7 cellular contexts compared by ENCODE assay signal in the genomic region with DNA sequence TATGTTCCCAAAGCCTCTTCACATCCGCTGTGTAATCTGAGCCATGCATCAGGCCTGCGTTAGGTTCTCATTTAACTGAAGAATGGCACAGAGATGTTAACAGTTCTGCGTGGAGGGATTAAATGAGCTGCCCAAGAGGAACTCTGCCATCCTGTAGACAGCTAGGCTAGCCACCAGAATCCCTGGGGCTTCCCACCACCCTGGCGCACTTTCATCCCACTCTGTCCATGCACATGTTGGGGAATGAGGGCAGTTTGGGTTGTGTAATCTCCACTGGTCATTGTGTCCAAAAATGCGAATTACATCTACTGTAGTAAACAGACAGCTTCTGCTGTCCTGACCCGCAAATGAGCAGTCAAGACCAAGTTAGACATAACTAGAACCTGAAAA. TPM values are rescaled to one million over a fixed set of nuclear protein-coding genes. Genes with fewer than 3 reads are reported as not detected.
DNase-seq lines count a peak whose midpoint lies in the region; ATAC-seq, FAIRE-seq and TF ChIP-seq lines count a peak whose summit lies in the region.

No MANE protein-coding gene starts in this region.

- WGBS in body of pancreas, 2 donors = 77 to 81% methylated on average over 6 of the region's 6 CpGs

- H3K27me3 Mint-ChIP-seq in Caco-2 (ENCODE audit: insufficient read depth, unreplicated experiment) = no peaks in the 10 kb centered on the region
- no peaks in the 10 kb centered on the region for H3K27me3 Mint-ChIP-seq in neural crest cell (ENCODE audit: low read depth)

- intact Hi-C loops in Caco-2 (cut with micrococcal nuclease; ENCODE audit: unreplicated experiment) = loop anchor here (2.0 to 5.0 kb wide), 4 partner anchors 39 to 311 kb away; a partner anchor contains a TSS
- intact Hi-C loops in body of pancreas (cut with DNase I) = no loop called here

- FAIRE-seq in HTR-8/SVneo (lab: Jason Lieb, UNC) = no peak

- H3K36me3 ChIP-seq in Caco-2 (ENCODE audit: control insufficient read depth, insufficient read depth, low read length) (no peaks in the 10 kb centered on the region), body of pancreas (replicated peaks in 1 of 2; ENCODE audit: insufficient read depth in 1 of 2, low read depth in 2 of 2) (no peaks in the 10 kb centered on the region)

- H3K9me3 Mint-ChIP-seq in Caco-2 (ENCODE audit: unreplicated experiment) (no peaks in the 10 kb centered on the region), neural crest cell (no peaks in the 10 kb centered on the region)

- DNase-seq in Caco-2 = no peak
- DNase-seq in HTR-8/SVneo (ENCODE audit: insufficient read length, low spot score) = peak; percentile 39
- no peak for DNase-seq in body of pancreas
- DNase-seq in neural crest cell (ENCODE audit: low read depth, low spot score) = peak; percentile 3
- no peak for DNase-seq in NCI-H1092 treated with DMSO at 0.1 percent for 48 hours (lab: John Stamatoyannopoulos, UW)
- no peak for DNase-seq in AG08396 (ENCODE audit: low spot score)
- no peak for DNase-seq in retina

- no peak for TF ChIP-seq POLR2A in body of pancreas (IDR thresholded peaks at IDR 0.05)

- peak overlapping the region in 3 of 4 donors; percentile 57 to 98 (median 96) for H3K27ac ChIP-seq in body of pancreas

- H3K27me3 ChIP-seq in Caco-2 (replicated peaks; ENCODE audit: control insufficient read depth, insufficient read depth, low read length) (no peaks in the 10 kb centered on the region), body of pancreas (no peaks in the 10 kb centered on the region)

- H3K4me3 Mint-ChIP-seq in Caco-2 (ENCODE audit: unreplicated experiment) (peak overlapping the region; percentile 100), neural crest cell (peak overlapping the region; percentile 91)

- ATAC-seq in body of pancreas = no peak

- peaks cover 20% of the 10 kb centered on the region for H3K4me1 ChIP-seq in Caco-2
- peaks cover 46% of the 10 kb centered on the region for H3K4me1 ChIP-seq in body of pancreas

- H3K4me3 ChIP-seq in Caco-2 (ENCODE audit: low read depth, low read length) = no peak overlapping the region
- H3K4me3 ChIP-seq in body of pancreas = no peak overlapping the region

- H3K27ac Mint-ChIP-seq in Caco-2 (ENCODE audit: unreplicated experiment) = peak overlapping the region; percentile 99
- no peak overlapping the region for H3K27ac Mint-ChIP-seq in neural crest cell (ENCODE audit: unreplicated experiment)

- H3K36me3 Mint-ChIP-seq in Caco-2 (ENCODE audit: insufficient read depth, unreplicated experiment) (peaks cover 34% of the 10 kb centered on the region), neural crest cell (ENCODE audit: low read depth) (peaks cover 2% of the 10 kb centered on the region)

- no peak for TF ChIP-seq CTCF in Caco-2 (IDR thresholded peaks at IDR 0.05; ENCODE audit: insufficient read depth in 1 of 2, low read depth in 1 of 2, low read length in 1 of 2, severe bottlenecking in 1 of 2, unreplicated experiment in 1 of 2)
- TF ChIP-seq CTCF in body of pancreas (IDR thresholded peaks at IDR 0.05) = no peak
- TF ChIP-seq CTCF in neural crest cell (conservative IDR thresholded peaks at IDR 0.05) = no peak

- H3K4me1 Mint-ChIP-seq in Caco-2 (ENCODE audit: low read depth, unreplicated experiment) (peaks cover 20% of the 10 kb centered on the region), neural crest cell (peaks cover 41% of the 10 kb centered on the region)

- POLR2A ChIA-PET in Caco-2 (lab: Charles Lee) = no interaction called here

- H3K9me3 ChIP-seq in Caco-2 = no peaks in the 10 kb centered on the region
- H3K9me3 ChIP-seq in body of pancreas = peaks cover 0 to 2% (median 0%) of the 10 kb centered on the region in 3 donors

- CTCF ChIA-PET in Caco-2 (lab: Charles Lee) = no interaction called here

- no TSS peak for BruUV-seq in Caco-2 (replicated peaks; lab: Mats Ljungman, UMichigan)

RNA-seq across cellular contexts. Expression of a gene that starts 1.0 kb away (rescaled TPM):
- 197 and 210 TPM in 2 replicates for total RNA-seq in Caco-2 (2022)
- 100 to 1,000 TPM; 103 to 144 TPM for total RNA-seq in body of pancreas
- total RNA-seq in neural crest cell = 114 and 117 TPM in 2 replicates

RNA-seq across cellular contexts. Expression of a gene that starts 58.7 kb away (rescaled TPM):
- total RNA-seq in Caco-2 (2022) (111 and 118 TPM in 2 replicates), body of pancreas (10 to 100 TPM; 10.5 to 12.2 TPM), neural crest cell (72.8 and 76.8 TPM in 2 replicates)

Comparison
In these comparisons a context has a peak if more than half of its experiments do, and no peak if none do; other contexts are left out.
1. DNase-seq: peak in HTR-8/SVneo (single experiment) and neural crest cell (single experiment); none in Caco-2 (0 of 2), body of pancreas (0 of 4), NCI-H1092 treated with DMSO at 0.1 percent for 48 hours (single experiment), AG08396 (single experiment) and retina (single experiment).